ENCODE assay signal across 9 cellular contexts in genomic region chr22:41697126-41697775, GRCh38. TPM values are rescaled to one million over a fixed set of nuclear protein-coding genes. Genes with fewer than 3 reads are reported as not detected.
DNase-seq lines count a peak whose midpoint lies in the region; ATAC-seq and TF ChIP-seq lines count a peak whose summit lies in the region.
"Had no signal": no experiment of that assay in that cellular context is flagged by ENCODE, and none has a peak within 500 bp of the region (broad histone marks: within the 10 kb centered on the region; RNA-seq: fewer than 3 reads in every experiment).

No MANE protein-coding gene starts in this region.

- peak; percentile 98 for TF ChIP-seq CTCF in OCI-LY1 (IDR thresholded peaks at IDR 0.05; ENCODE audit: low read length)

- H3K4me1 ChIP-seq in OCI-LY1 (ENCODE audit: insufficient read depth, low read length, severe bottlenecking) = peaks cover 15% of the 10 kb centered on the region
- peaks cover 12% of the 10 kb centered on the region for H3K4me1 ChIP-seq in mucosa of stomach (ENCODE audit: control insufficient read depth, insufficient read depth, low read length)

- no peaks in the 10 kb centered on the region for H3K36me3 Mint-ChIP-seq in IgD-negative memory B cell

- no peaks in the 10 kb centered on the region for H3K36me3 ChIP-seq in OCI-LY1 (ENCODE audit: insufficient read depth, low read length)
- no peaks in the 10 kb centered on the region for H3K36me3 ChIP-seq in mucosa of stomach (ENCODE audit: control insufficient read depth, insufficient read depth, low read length)

- no peaks in the 10 kb centered on the region for H3K79me2 ChIP-seq in OCI-LY1 (ENCODE audit: insufficient read depth, low read length)

- peaks cover 10 to 11% (median 11%) of the 10 kb centered on the region in 3 donors for H3K4me1 Mint-ChIP-seq in IgD-negative memory B cell

- H2AFZ ChIP-seq in OCI-LY1 (ENCODE audit: low read length) = no peak overlapping the region

- no peak for ATAC-seq in HG02759 (IDR thresholded peaks at IDR 0.05; ENCODE audit: unreplicated experiment)

- H3K9me3 ChIP-seq in OCI-LY1 (ENCODE audit: low read length) (no peaks in the 10 kb centered on the region), mucosa of stomach (ENCODE audit: control insufficient read depth, low read length) (no peaks in the 10 kb centered on the region)

- H3K4me3 ChIP-seq in OCI-LY1 (ENCODE audit: low read depth, low read length, poor library complexity, severe bottlenecking) (no peak overlapping the region), mucosa of stomach (ENCODE audit: low read length) (no peak overlapping the region)

- no peaks in the 10 kb centered on the region for H3K9me3 Mint-ChIP-seq in IgD-negative memory B cell

- H3K27me3 Mint-ChIP-seq in IgD-negative memory B cell = no peaks in the 10 kb centered on the region

- H3K27ac Mint-ChIP-seq in IgD-negative memory B cell = peak overlapping the region; percentile 88 to 98 (median 91)

- H3K4me3 Mint-ChIP-seq in IgD-negative memory B cell = peak overlapping the region; percentile 53 to 91 (median 68)

- H3F3A ChIP-seq in OCI-LY1 (ENCODE audit: insufficient read depth, low read length) = no peaks in the 10 kb centered on the region

- DNase-seq in DMS53 (lab: John Stamatoyannopoulos, UW) (peak; percentile 88), activated T-cell treated with anti-CD3 and anti-CD28 coated beads for 1 hour (ENCODE audit: low read depth) (peak; percentile 99), erythroblast (lab: John Stamatoyannopoulos, UW) (peak; percentile 81 to 92)
- peak; percentile 89 to 96 for DNase-seq in stimulated activated CD8-positive, alpha-beta memory T cell treated with anti-CD3 and anti-CD28 coated beads, Interleukin-4, amount 100 ng/mL, for 1 hour (ENCODE audit: low read depth in 2 of 2, low spot score in 1 of 2)

- H3K27ac ChIP-seq in OCI-LY1 (ENCODE audit: low read depth, low read length, poor library complexity, severe bottlenecking) = no peak overlapping the region
- H3K27ac ChIP-seq: epithelial cell of prostate had no signal

- H3K9ac ChIP-seq in OCI-LY1 (ENCODE audit: low read length) (peak overlapping the region; percentile 17; the same call in 1 of the 2 replicates), mucosa of stomach (ENCODE audit: low read length) (peak overlapping the region; percentile 52)

- TF ChIP-seq POLR2A in erythroblast (IDR thresholded peaks at IDR 0.05; ENCODE audit: low read length) = no peak

- no peaks in the 10 kb centered on the region for H3K27me3 ChIP-seq in OCI-LY1 (ENCODE audit: insufficient read depth, low read length)
- H3K27me3 ChIP-seq in mucosa of stomach (ENCODE audit: control insufficient read depth, insufficient read depth, low read length) = no peaks in the 10 kb centered on the region

- peak overlapping the region; percentile 48 for H3K4me2 ChIP-seq in OCI-LY1 (ENCODE audit: low read length)

- no peaks in the 10 kb centered on the region for H4K20me1 ChIP-seq in OCI-LY1 (ENCODE audit: insufficient read depth, low read length)

- H3K9me2 ChIP-seq in OCI-LY1 (ENCODE audit: low read depth, low read length) = no peaks in the 10 kb centered on the region

RNA-seq across cellular contexts. Expression of gene MEI1, which starts 2.1 kb away (rescaled TPM):
- 105 TPM for polyA plus RNA-seq in IgD-negative memory B cell

RNA-seq across cellular contexts. Expression of gene SNU13, which starts 8.6 kb away (rescaled TPM):
- 316 TPM for polyA plus RNA-seq in IgD-negative memory B cell
